ENCODE assay signal across 12 cellular contexts in the genomic region with DNA sequence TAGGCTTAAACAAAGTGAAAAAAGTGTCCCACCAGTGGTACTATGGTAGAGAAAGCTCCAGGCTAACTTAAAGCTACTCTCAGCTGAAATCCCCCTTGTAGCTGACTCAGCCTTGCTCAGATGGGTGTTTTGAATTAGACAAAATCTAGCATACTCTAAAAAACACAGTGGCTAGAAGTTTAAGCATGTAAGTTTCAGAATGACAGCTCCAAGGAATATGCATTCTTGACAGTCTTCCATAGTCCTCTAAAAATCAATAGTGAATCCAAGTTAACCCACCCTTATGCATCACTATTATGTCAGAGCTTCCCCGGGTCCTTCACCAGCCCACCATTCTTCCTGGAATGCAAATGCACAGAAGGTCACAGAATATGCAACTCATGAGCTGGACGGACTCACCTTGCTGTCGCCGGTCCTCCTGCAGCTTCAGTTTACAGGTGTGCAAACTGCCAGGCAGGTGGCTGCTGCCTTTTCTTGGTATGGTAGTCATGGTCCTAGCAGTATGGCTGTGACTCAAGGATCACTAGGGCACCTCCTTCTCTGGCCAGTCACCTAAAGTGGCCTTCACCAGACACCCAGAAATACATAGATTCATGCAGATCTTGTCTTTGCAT. TPM values are rescaled to one million over a fixed set of nuclear protein-coding genes. Genes with fewer than 3 reads are reported as not detected.
DNase-seq lines count a peak whose midpoint lies in the region; ATAC-seq, FAIRE-seq and TF ChIP-seq lines count a peak whose summit lies in the region.
"Had no signal": no experiment of that assay in that cellular context is flagged by ENCODE, and none has a peak within 500 bp of the region (broad histone marks: within the 10 kb centered on the region; RNA-seq: fewer than 3 reads in every experiment).

No MANE protein-coding gene starts in this region.

- H3K14ac ChIP-seq in IMR-90 (replicated peaks; ENCODE audit: low read depth, low read length) = no peak overlapping the region

- no peak overlapping the region for H3K4ac ChIP-seq in IMR-90 (ENCODE audit: low read depth, low read length)

- no peak overlapping the region for H4K91ac ChIP-seq in IMR-90 (ENCODE audit: insufficient read depth, low read depth, low read length)

- no peaks in the 10 kb centered on the region for H3K79me1 ChIP-seq in IMR-90 (ENCODE audit: low read depth in 1 of 2, low read length in 2 of 2)

- H3K27me3 ChIP-seq in IMR-90 (ENCODE audit: control insufficient read depth, insufficient read depth, low read length) (peaks cover 3% of the 10 kb centered on the region), astrocyte (ENCODE audit: insufficient read depth, low read length) (no peaks in the 10 kb centered on the region)

- intact Hi-C loops in IMR-90 (cut with micrococcal nuclease) = loop anchor here (10.0 kb wide), 2 partner anchors 394 to 516 kb away; no protein-coding TSS in a partner anchor
- intact Hi-C loops in lower leg skin (cut with DNase I; ENCODE audit: low total_unique reads) = no loop called here

- H3K27ac ChIP-seq in IMR-90 (ENCODE audit: insufficient read depth, low read length) (no peak overlapping the region), astrocyte (ENCODE audit: low read depth, low read length) (no peak overlapping the region)

- CTCF ChIA-PET in IMR-90 (lab: Yijun Ruan, JAX) = interaction anchor here (1.0 to 1.7 kb wide), 4 partner anchors 35 to 395 kb away, joined by 4 to 9 read pairs (median 6); no protein-coding TSS in a partner anchor
- CTCF ChIA-PET in GM10248 (lab: Yijun Ruan, JAX) = interaction anchor here (0.9 to 4.9 kb wide), 10 partner anchors 12 to 222 kb away, joined by 3 to 32 read pairs (median 4); a partner anchor contains a TSS

- no peaks in the 10 kb centered on the region for H3K9me1 ChIP-seq in IMR-90 (ENCODE audit: insufficient read depth, low read length)

- no peak overlapping the region for H2AK5ac ChIP-seq in IMR-90 (ENCODE audit: low read depth, low read length)

- no peak for TF ChIP-seq RAD21 in IMR-90 (IDR thresholded peaks at IDR 0.05; ENCODE audit: low read length)

- H2BK5ac ChIP-seq in IMR-90 (ENCODE audit: low read depth, low read length, poor library complexity, severe bottlenecking) = no peak overlapping the region

- H4K20me1 ChIP-seq in IMR-90 (ENCODE audit: insufficient read depth, low read length) = no peaks in the 10 kb centered on the region
- H4K20me1 ChIP-seq in astrocyte (ENCODE audit: insufficient read depth, low read length) = no peaks in the 10 kb centered on the region

- dilution Hi-C loops in IMR-90 (cut with HindIII; ENCODE audit: low sequenced_read_pairs, unreplicated experiment) = no loop called here

- in situ Hi-C loops in IMR-90 (cut with MboI; ENCODE audit: low sequenced_read_pairs) = loop anchor here (10.0 kb wide), 2 partner anchors 76 to 126 kb away; no protein-coding TSS in a partner anchor

- no peak overlapping the region for H3K4me3 Mint-ChIP-seq in astrocyte (ENCODE audit: unreplicated experiment)
- H3K4me3 Mint-ChIP-seq: activated CD8-positive, alpha-beta T cell treated with anti-CD3 and anti-CD28 coated beads for 36 hours; immature natural killer cell had no signal

- peaks cover 26% of the 10 kb centered on the region for H3K4me1 Mint-ChIP-seq in astrocyte (ENCODE audit: low read depth, unreplicated experiment)
- H3K4me1 Mint-ChIP-seq: immature natural killer cell had no signal

- H3K9me3 ChIP-seq in IMR-90 (ENCODE audit: control insufficient read depth, insufficient read depth, low read length) (no peaks in the 10 kb centered on the region), astrocyte (ENCODE audit: insufficient read depth, low read depth, low read length) (no peaks in the 10 kb centered on the region)

- H3K27me3 Mint-ChIP-seq in astrocyte (ENCODE audit: low read depth, unreplicated experiment) = no peaks in the 10 kb centered on the region

- 20% methylated on average over 1 of the region's 4 CpGs; no CpG with 5 or more reads in 1 of the 2 experiments for WGBS in IMR-90 (ENCODE audit: extremely low coverage in 2 of 2, insufficient read length in 1 of 2), 2 experiments
- WGBS in lower leg skin, 2 donors = 43 to 72% methylated on average over 3 to 4 of the region's 4 CpGs

- no peak overlapping the region for H3K18ac ChIP-seq in IMR-90 (ENCODE audit: low read depth, low read length)

- no peak overlapping the region for H2BK15ac ChIP-seq in IMR-90 (ENCODE audit: low read depth, low read length)

- no peak for TF ChIP-seq POLR2A in IMR-90 (IDR thresholded peaks at IDR 0.05; ENCODE audit: low read depth, low read length)
- TF ChIP-seq POLR2A in lower leg skin (IDR thresholded peaks at IDR 0.05) = no peak

- H3K27ac Mint-ChIP-seq in astrocyte (ENCODE audit: unreplicated experiment) = no peak overlapping the region
- H3K27ac Mint-ChIP-seq: activated CD8-positive, alpha-beta T cell treated with anti-CD3 and anti-CD28 coated beads for 36 hours; immature natural killer cell had no signal

- no peaks in the 10 kb centered on the region for H3K36me3 Mint-ChIP-seq in astrocyte (ENCODE audit: low read depth, unreplicated experiment)
- H3K36me3 Mint-ChIP-seq: immature natural killer cell had no signal

- no peak overlapping the region for H2BK120ac ChIP-seq in IMR-90 (ENCODE audit: low read depth, low read length)

- H3K56ac ChIP-seq in IMR-90 (ENCODE audit: extremely low read depth, insufficient read depth, low read length) = no peak overlapping the region

- H3K36me3 ChIP-seq in IMR-90 (ENCODE audit: control insufficient read depth, insufficient read depth, low read length) (no peaks in the 10 kb centered on the region), astrocyte (ENCODE audit: insufficient read depth, low read length) (no peaks in the 10 kb centered on the region)

- TF ChIP-seq CTCF in IMR-90 (conservative IDR thresholded peaks at IDR 0.05; ENCODE audit: low read depth, low read length) = no peak
- no peak for TF ChIP-seq CTCF in astrocyte (IDR thresholded peaks at IDR 0.05; ENCODE audit: insufficient read depth, low read depth, low read length)
- no peak for TF ChIP-seq CTCF in GM10248 (IDR thresholded peaks at IDR 0.05; ENCODE audit: control extremely low read depth, extremely low read depth, low read depth, missing control alignments)
- TF ChIP-seq CTCF in lower leg skin (IDR thresholded peaks at IDR 0.05) = no peak

- H3K9me3 Mint-ChIP-seq in astrocyte (ENCODE audit: unreplicated experiment) = peaks cover 6% of the 10 kb centered on the region
- H3K9me3 Mint-ChIP-seq: activated CD8-positive, alpha-beta T cell treated with anti-CD3 and anti-CD28 coated beads for 36 hours; immature natural killer cell had no signal

- H2AFZ ChIP-seq in IMR-90 (replicated peaks; ENCODE audit: low read length, poor library complexity) (no peak overlapping the region), astrocyte (ENCODE audit: low read depth, low read length) (no peak overlapping the region)

- no peak for FAIRE-seq in astrocyte (lab: Jason Lieb, UNC)

- POLR2A ChIA-PET in IMR-90 (lab: Charles Lee; ENCODE audit: unreplicated experiment) (no interaction called here), GM10248 (lab: Yijun Ruan, JAX) (no interaction called here)

- H4K8ac ChIP-seq in IMR-90 (ENCODE audit: low read depth in 2 of 2, low read length in 2 of 2) = no peak overlapping the region

- no TSS peak for BruUV-seq in IMR-90 (replicated peaks; lab: Mats Ljungman, UMichigan)

- ATAC-seq in IMR-90 (ENCODE audit: low read depth) (no peak; the same call in 1 of the 2 replicates), GM19035 (IDR thresholded peaks at IDR 0.05; ENCODE audit: unreplicated experiment) (no peak)
- ATAC-seq in stimulated activated naive CD8-positive, alpha-beta T cell treated with anti-CD3 and anti-CD28 coated beads, Interleukin-15, Interleukin-2, amounts not matched to agents 100 U/mL and 50 U/mL, for 24 hours = peak; percentile 61

- H4K5ac ChIP-seq in IMR-90 (ENCODE audit: low read depth, low read length) = no peak overlapping the region

- no peaks in the 10 kb centered on the region for H3K79me2 ChIP-seq in astrocyte (ENCODE audit: insufficient read depth, low read length)

- H3K4me1 ChIP-seq in IMR-90 (ENCODE audit: control insufficient read depth, insufficient read depth, low read length) (peaks cover 8% of the 10 kb centered on the region), astrocyte (ENCODE audit: insufficient read depth, low read length) (peaks cover 10% of the 10 kb centered on the region)

- no peak overlapping the region for H3K4me3 ChIP-seq in IMR-90 (ENCODE audit: insufficient read depth, low read depth, low read length)
- H3K4me3 ChIP-seq in astrocyte (ENCODE audit: insufficient read depth, low read depth, low read length) = no peak overlapping the region
- H3K4me3 ChIP-seq in lower leg skin (ENCODE audit: low read depth, poor library complexity, severe bottlenecking) = no peak overlapping the region

- no peak overlapping the region for H2AK9ac ChIP-seq in IMR-90 (replicated peaks; ENCODE audit: low read depth, low read length, poor library complexity)

- H3K9ac ChIP-seq in IMR-90 (ENCODE audit: low read depth, low read length) = no peak overlapping the region
- no peak overlapping the region for H3K9ac ChIP-seq in astrocyte (ENCODE audit: low read length)

- DNase-seq in IMR-90 (peak; percentile 1), astrocyte (ENCODE audit: low read depth) (peak; percentile 17), kidney tubule cell (ENCODE audit: low spot score) (peak; percentile 74), GM10248 (ENCODE audit: extremely low spot score) (no peak), hypothalamus (lab: John Stamatoyannopoulos, UW) (no peak), lower leg skin (ENCODE audit: low spot score in 2 of 2) (no peak)
- no peak for DNase-seq in stimulated activated naive CD8-positive, alpha-beta T cell treated with anti-CD3 and anti-CD28 coated beads, Interleukin-15, Interleukin-2, amounts not matched to agents 100 U/mL and 50 U/mL, for 24 hours
- DNase-seq: activated CD8-positive, alpha-beta T cell treated with anti-CD3 and anti-CD28 coated beads for 36 hours; immature natural killer cell; NCI-H510A had no signal

- H2BK20ac ChIP-seq in IMR-90 (ENCODE audit: low read depth, low read length) = no peak overlapping the region

- H3K23ac ChIP-seq in IMR-90 (ENCODE audit: low read depth, low read length) = no peak overlapping the region

- H3K4me2 ChIP-seq in IMR-90 (ENCODE audit: low read depth, low read length) = no peak overlapping the region; the same call in 1 of the 2 replicates
- H3K4me2 ChIP-seq in astrocyte (ENCODE audit: low read length) = peak overlapping the region; percentile 75

RNA-seq across cellular contexts. Expression of a gene that starts 0.7 kb away (rescaled TPM):
- total RNA-seq in IMR-90 (2012; rRNA removed) (not detected in 2 replicates), astrocyte (0.46 TPM in 1 of 2 replicates, not detected in the other), lower leg skin (1 to 10 TPM in 3 of 4 donors, under 1 TPM in 1; 0.25 to 2.0 (median 1.5) TPM)
- not detected in 2 replicates for polyA plus RNA-seq in IMR-90 (2012; rRNA removed)
- polyA plus RNA-seq in IMR-90 (2012; cell fraction: cytosol; rRNA removed) = not detected in 2 replicates
- polyA plus RNA-seq in IMR-90 (2012; cell fraction: nucleus; rRNA removed; ENCODE audit: low replicate concordance) = not detected in 2 replicates
- total RNA-seq: activated CD8-positive, alpha-beta T cell treated with anti-CD3 and anti-CD28 coated beads for 36 hours; SK-MEL-5 had no signal
- polyA plus RNA-seq: immature natural killer cell had no signal

RNA-seq across cellular contexts. Expression of a gene that starts 59.3 kb away (rescaled TPM):
- total RNA-seq in IMR-90 (2012; rRNA removed) = 17.4 and 21.1 TPM in 2 replicates
- 6.0 and 7.4 TPM in 2 replicates for polyA plus RNA-seq in IMR-90 (2012; rRNA removed)
- 1.9 and 3.1 TPM in 2 replicates for polyA plus RNA-seq in IMR-90 (2012; cell fraction: cytosol; rRNA removed)
- polyA plus RNA-seq in IMR-90 (2012; cell fraction: nucleus; rRNA removed; ENCODE audit: low replicate concordance) = 2.3 and 6.4 TPM in 2 replicates
- total RNA-seq in astrocyte = 20.7 and 24.5 TPM in 2 replicates
- 10 to 100 TPM; 10.0 to 18.4 (median 14.8) TPM for total RNA-seq in lower leg skin

Comparison
In these comparisons a context has a peak if more than half of its experiments do, and no peak if none do; other contexts are left out.
1. DNase-seq: peak in IMR-90 (single experiment), astrocyte (single experiment) and kidney tubule cell (single experiment); none in stimulated activated naive CD8-positive, alpha-beta T cell treated with anti-CD3 and anti-CD28 coated beads, Interleukin-15, Interleukin-2, amounts not matched to agents 100 U/mL and 50 U/mL, for 24 hours (single experiment), GM10248 (single experiment), hypothalamus (0 of 51) and lower leg skin (0 of 2).